In the genomic region with DNA sequence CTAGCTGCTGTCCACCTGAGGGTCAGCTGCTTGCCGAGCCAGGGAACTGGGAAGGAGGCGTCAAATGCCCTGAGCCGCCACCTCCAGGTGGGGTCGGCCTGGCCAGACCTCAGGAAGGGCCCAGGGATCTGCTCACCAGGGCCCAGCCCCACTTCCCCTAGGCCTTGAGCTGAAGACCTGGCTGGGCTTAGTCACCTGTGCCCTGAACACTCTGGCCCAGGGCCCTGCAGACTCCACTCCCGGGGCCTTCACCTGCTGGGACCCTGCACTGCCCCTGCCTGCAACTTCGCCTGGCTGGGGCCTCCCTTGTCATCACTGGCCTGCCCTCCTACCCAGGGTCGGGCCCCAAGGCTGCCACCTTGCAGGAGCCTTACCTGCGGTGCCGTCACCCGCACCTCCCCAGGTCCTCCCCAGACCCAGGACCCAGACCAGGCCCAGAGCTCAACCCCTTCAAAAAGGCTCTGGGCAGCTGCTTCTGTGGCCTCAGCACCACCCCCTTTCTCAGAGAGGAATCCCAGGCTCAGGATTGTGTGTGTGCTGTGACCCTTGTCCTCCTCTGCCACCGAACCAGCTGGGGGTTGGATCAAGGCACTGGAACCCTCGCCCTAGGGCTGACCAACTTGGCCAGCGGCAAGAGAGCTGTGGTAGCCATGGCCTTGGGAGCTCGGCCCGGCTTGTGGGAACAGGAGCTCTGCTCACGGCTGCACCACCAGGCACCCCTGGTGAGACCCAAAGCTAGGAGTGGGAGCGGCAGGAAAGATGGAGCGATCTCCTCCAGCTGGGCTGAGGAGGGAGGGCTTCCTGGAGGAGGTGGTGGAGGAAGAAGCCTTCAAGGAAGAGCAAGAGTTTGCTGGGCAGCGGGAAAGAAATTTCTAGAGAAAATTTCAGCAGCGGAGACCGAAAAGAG, we compare ENCODE assay signal across 8 cellular contexts. TPM values are rescaled to one million over a fixed set of nuclear protein-coding genes. Genes with fewer than 3 reads are reported as not detected.
DNase-seq lines count a peak whose midpoint lies in the region; ATAC-seq, FAIRE-seq and TF ChIP-seq lines count a peak whose summit lies in the region.

No MANE protein-coding gene starts in this region.

- TF ChIP-seq CTCF in A549 (IDR thresholded peaks at IDR 0.05) (no peak), IMR-90 (conservative IDR thresholded peaks at IDR 0.05; ENCODE audit: low read depth, low read length) (no peak), bronchial epithelial cell (IDR thresholded peaks at IDR 0.05; ENCODE audit: insufficient read depth, low read length, severe bottlenecking) (no peak)

- H3K27me3 ChIP-seq in IMR-90 (ENCODE audit: control insufficient read depth, insufficient read depth, low read length), result no peaks in the 10 kb centered on the region
- no peaks in the 10 kb centered on the region for H3K27me3 ChIP-seq in bronchial epithelial cell (ENCODE audit: control insufficient read depth, insufficient read depth, low read length)
- no peaks in the 10 kb centered on the region for H3K27me3 ChIP-seq in muscle layer of duodenum (ENCODE audit: low read depth, low read length)

- peak overlapping the region; percentile 75 to 94; a peak in 2 of 4 replicates for H4K8ac ChIP-seq in IMR-90 (ENCODE audit: low read depth in 2 of 2, low read length in 2 of 2)

- H2BK5ac ChIP-seq in IMR-90 (ENCODE audit: low read depth, low read length, poor library complexity, severe bottlenecking), result no peak overlapping the region

- no peak overlapping the region for H2BK120ac ChIP-seq in IMR-90 (ENCODE audit: low read depth, low read length)

- in situ Hi-C loops in IMR-90 (cut with MboI; ENCODE audit: low sequenced_read_pairs), result no loop called here

- CTCF ChIA-PET in A549 (lab: Yijun Ruan, JAX) (interaction anchor here (0.8 to 17.1 kb wide), 11 partner anchors 12 to 225 kb away, joined by 3 to 236 read pairs (median 3); a partner anchor contains a TSS), IMR-90 (lab: Yijun Ruan, JAX) (interaction anchor here (0.8 kb wide), 1 partner anchor 17 kb away, joined by 3 read pairs; no protein-coding TSS in a partner anchor)

- H3K56ac ChIP-seq in IMR-90 (ENCODE audit: extremely low read depth, insufficient read depth, low read length), result no peak overlapping the region

- peak overlapping the region; percentile 54 for H3K4ac ChIP-seq in IMR-90 (ENCODE audit: low read depth, low read length)

- peak overlapping the region; percentile 99 for H2AFZ ChIP-seq in IMR-90 (replicated peaks; ENCODE audit: low read length, poor library complexity)

- peak overlapping the region; percentile 49 for H2AK5ac ChIP-seq in IMR-90 (ENCODE audit: low read depth, low read length)

- TF ChIP-seq EP300 in A549 (IDR thresholded peaks at IDR 0.05), result no peak

- FAIRE-seq in A549 (lab: Jason Lieb, UNC) (no peak), bronchial epithelial cell (lab: Jason Lieb, UNC) (no peak)

- H2BK15ac ChIP-seq in IMR-90 (ENCODE audit: low read depth, low read length), result no peak overlapping the region

- peaks cover 15% of the 10 kb centered on the region for H3K36me3 ChIP-seq in IMR-90 (ENCODE audit: control insufficient read depth, insufficient read depth, low read length)
- peaks cover 4% of the 10 kb centered on the region for H3K36me3 ChIP-seq in bronchial epithelial cell (ENCODE audit: control insufficient read depth, insufficient read depth, low read length)
- peaks cover 10 to 15% of the 10 kb centered on the region in 2 donors for H3K36me3 ChIP-seq in muscle layer of duodenum (ENCODE audit: control insufficient read depth in 1 of 2, insufficient read depth in 2 of 2, low read length in 2 of 2)

- no peak for TF ChIP-seq POLR2A in A549 (IDR thresholded peaks at IDR 0.05; ENCODE audit: low read length)
- no peak for TF ChIP-seq POLR2A in IMR-90 (IDR thresholded peaks at IDR 0.05; ENCODE audit: low read depth, low read length)

- H2BK20ac ChIP-seq in IMR-90 (ENCODE audit: low read depth, low read length), result no peak overlapping the region

- DNase-seq in A549 (ENCODE audit: low read depth in 1 of 2, low spot score in 1 of 2) (no peak), IMR-90 (no peak), bronchial epithelial cell (ENCODE audit: low read depth) (no peak), DMS79 (lab: John Stamatoyannopoulos, UW) (no peak), SIG-M5 (lab: John Stamatoyannopoulos, UW) (no peak), HuH-7.5 (ENCODE audit: low spot score) (no peak), NCI-H2029 (lab: John Stamatoyannopoulos, UW) (no peak)

- no TSS peak for BruUV-seq in IMR-90 (replicated peaks; lab: Mats Ljungman, UMichigan)

- peak overlapping the region; percentile 93 for H3K4me3 ChIP-seq in A549
- H3K4me3 ChIP-seq in IMR-90 (ENCODE audit: insufficient read depth, low read depth, low read length), result peak overlapping the region; percentile 91
- H3K4me3 ChIP-seq in bronchial epithelial cell (ENCODE audit: low read depth, low read length), result peak overlapping the region; percentile 89
- peak overlapping the region; percentile 60 to 99 for H3K4me3 ChIP-seq in muscle layer of duodenum (ENCODE audit: low read depth in 1 of 2, low read length in 2 of 2)

- 81% methylated on average over 17 of the region's 21 CpGs for WGBS in A549 (ENCODE audit: missing lambda C conversion rate)
- WGBS in IMR-90 (ENCODE audit: extremely low coverage in 2 of 2, insufficient read length in 1 of 2), 2 experiments, result 60% methylated on average over 15 of the region's 21 CpGs; no CpG with 5 or more reads in 1 of the 2 experiments

- dilution Hi-C loops in IMR-90 (cut with HindIII; ENCODE audit: low sequenced_read_pairs, unreplicated experiment), result no loop called here

- no peaks in the 10 kb centered on the region for H3K9me3 ChIP-seq in A549
- no peaks in the 10 kb centered on the region for H3K9me3 ChIP-seq in IMR-90 (ENCODE audit: control insufficient read depth, insufficient read depth, low read length)
- H3K9me3 ChIP-seq in muscle layer of duodenum (ENCODE audit: control insufficient read depth in 1 of 2, low read length in 2 of 2), result no peaks in the 10 kb centered on the region

- intact Hi-C loops in IMR-90 (cut with micrococcal nuclease), result no loop called here

- no peak overlapping the region for H4K5ac ChIP-seq in IMR-90 (ENCODE audit: low read depth, low read length)

- H3K27ac ChIP-seq in A549 (peak overlapping the region; percentile 90 to 98), IMR-90 (ENCODE audit: insufficient read depth, low read length) (peak overlapping the region; percentile 84; the same call in 1 of the 2 replicates), muscle layer of duodenum (ENCODE audit: low read length) (peak overlapping the region; percentile 23)

- TF ChIP-seq RAD21 in A549 (conservative IDR thresholded peaks at IDR 0.05 in 1 of 2, IDR thresholded peaks at IDR 0.05 in 1 of 2) (no peak), IMR-90 (IDR thresholded peaks at IDR 0.05; ENCODE audit: low read length) (no peak)

- peak overlapping the region; percentile 88 for H3K9ac ChIP-seq in IMR-90 (ENCODE audit: low read depth, low read length)

- H3K4me2 ChIP-seq in A549 (peak overlapping the region; percentile 87), IMR-90 (ENCODE audit: low read depth, low read length) (peak overlapping the region; percentile 90)

- peak overlapping the region; percentile 78 for H3K14ac ChIP-seq in IMR-90 (replicated peaks; ENCODE audit: low read depth, low read length)

- no peak overlapping the region; the same call in 1 of the 2 replicates for H4K91ac ChIP-seq in IMR-90 (ENCODE audit: insufficient read depth, low read depth, low read length)

- peak overlapping the region; percentile 98 for H2AK9ac ChIP-seq in IMR-90 (replicated peaks; ENCODE audit: low read depth, low read length, poor library complexity)

- H3K4me1 ChIP-seq in A549 (peaks cover 20% of the 10 kb centered on the region), IMR-90 (ENCODE audit: control insufficient read depth, insufficient read depth, low read length) (peaks cover 11% of the 10 kb centered on the region), muscle layer of duodenum (ENCODE audit: control insufficient read depth in 1 of 2, insufficient read depth in 2 of 2, low read length in 2 of 2) (peaks cover 9 to 23% of the 10 kb centered on the region in 2 donors)

- peaks cover 11% of the 10 kb centered on the region for H4K20me1 ChIP-seq in IMR-90 (ENCODE audit: insufficient read depth, low read length)

- peak; percentile 12 to 32; a peak in 5 of 6 replicates for ATAC-seq in A549
- ATAC-seq in IMR-90 (ENCODE audit: low read depth), result peak; percentile 1; the same call in 1 of the 2 replicates

- H3K18ac ChIP-seq in IMR-90 (ENCODE audit: low read depth, low read length), result no peak overlapping the region

- peak overlapping the region; percentile 31 for H3K23ac ChIP-seq in IMR-90 (ENCODE audit: low read depth, low read length)

- POLR2A ChIA-PET in A549 (lab: Yijun Ruan, JAX) (interaction anchor here (0.7 to 4.7 kb wide), 4 partner anchors 11 to 103 kb away, joined by 3 to 97 read pairs (median 4); a partner anchor contains a TSS), IMR-90 (lab: Charles Lee; ENCODE audit: unreplicated experiment) (interaction anchor here (1.2 to 2.3 kb wide), 2 partner anchors 9 to 13 kb away, joined by 5 to 9 read pairs; no protein-coding TSS in a partner anchor)

- no peaks in the 10 kb centered on the region for H3K9me1 ChIP-seq in IMR-90 (ENCODE audit: insufficient read depth, low read length)

- peaks cover 11 to 32% of the 10 kb centered on the region in 2 experiments; a peak in 3 of 4 replicates for H3K79me1 ChIP-seq in IMR-90 (ENCODE audit: low read depth in 1 of 2, low read length in 2 of 2)

RNA-seq across cellular contexts. Expression of a gene that starts 1.2 kb away (rescaled TPM):
- polyA plus RNA-seq in A549 (2011; rRNA removed), result 31.8 and 33.8 TPM in 2 replicates
- polyA plus RNA-seq in A549 (2012; cell fraction: cytosol; rRNA removed), result 81.9 and 98.3 TPM in 2 replicates
- 92.5 and 112 TPM in 2 replicates for polyA plus RNA-seq in A549 (2012; cell fraction: nucleus; rRNA removed)
- 44.4 to 46.3 TPM (median 45.3 TPM) in 3 replicates for polyA plus RNA-seq in A549 (2017; fragmentation: RNase III; extraction: RNeasy Plus Mini Kit Qiagen cat#74134 plus additional on column Dnase treatment)
- polyA minus RNA-seq in A549 (2011; rRNA and poly(A)+ RNA removed), result 23.6 and 32.9 TPM in 2 replicates
- 36.7 and 36.9 TPM in 2 replicates for total RNA-seq in IMR-90 (2012; rRNA removed)
- 65.1 and 66.0 TPM in 2 replicates for polyA plus RNA-seq in IMR-90 (2012; rRNA removed)
- 38.5 and 59.2 TPM in 2 replicates for polyA plus RNA-seq in IMR-90 (2012; cell fraction: cytosol; rRNA removed)
- 43.4 and 76.9 TPM in 2 replicates for polyA plus RNA-seq in IMR-90 (2012; cell fraction: nucleus; rRNA removed; ENCODE audit: low replicate concordance)
- total RNA-seq in bronchial epithelial cell, result 59.8 and 67.9 TPM in 2 replicates

RNA-seq across cellular contexts. Expression of a gene that starts 2.9 kb away (rescaled TPM):
- polyA plus RNA-seq in A549 (2011; rRNA removed) (not detected in 2 replicates), A549 (2017; fragmentation: RNase III; extraction: RNeasy Plus Mini Kit Qiagen cat#74134 plus additional on column Dnase treatment) (not detected in 3 replicates), IMR-90 (2012; rRNA removed) (not detected in 2 replicates)
- polyA plus RNA-seq in A549 (2012; cell fraction: cytosol; rRNA removed), result not detected in 2 replicates
- not detected in 2 replicates for polyA plus RNA-seq in A549 (2012; cell fraction: nucleus; rRNA removed)
- polyA minus RNA-seq in A549 (2011; rRNA and poly(A)+ RNA removed), result not detected in 2 replicates
- total RNA-seq in IMR-90 (2012; rRNA removed) (not detected in 2 replicates), bronchial epithelial cell (not detected in 2 replicates)
- polyA plus RNA-seq in IMR-90 (2012; cell fraction: cytosol; rRNA removed), result not detected in 2 replicates
- polyA plus RNA-seq in IMR-90 (2012; cell fraction: nucleus; rRNA removed; ENCODE audit: low replicate concordance), result 0.09 TPM in 1 of 2 replicates, not detected in the other

RNA-seq across cellular contexts. Expression of a gene that starts 12.9 kb away (rescaled TPM):
- polyA plus RNA-seq in A549 (2011; rRNA removed) (256 and 268 TPM in 2 replicates), A549 (2017; fragmentation: RNase III; extraction: RNeasy Plus Mini Kit Qiagen cat#74134 plus additional on column Dnase treatment) (646 to 795 TPM (median 671 TPM) in 3 replicates), IMR-90 (2012; rRNA removed) (529 and 613 TPM in 2 replicates)
- 1,090 and 1,227 TPM in 2 replicates for polyA plus RNA-seq in A549 (2012; cell fraction: cytosol; rRNA removed)
- polyA plus RNA-seq in A549 (2012; cell fraction: nucleus; rRNA removed), result 1,168 and 1,626 TPM in 2 replicates
- 286 and 296 TPM in 2 replicates for polyA minus RNA-seq in A549 (2011; rRNA and poly(A)+ RNA removed)
- total RNA-seq in IMR-90 (2012; rRNA removed) (236 and 237 TPM in 2 replicates), bronchial epithelial cell (82.7 and 193 TPM in 2 replicates)
- 396 and 719 TPM in 2 replicates for polyA plus RNA-seq in IMR-90 (2012; cell fraction: cytosol; rRNA removed)
- polyA plus RNA-seq in IMR-90 (2012; cell fraction: nucleus; rRNA removed; ENCODE audit: low replicate concordance), result 295 and 529 TPM in 2 replicates

RNA-seq across cellular contexts. Expression of a gene that starts 23.3 kb away (rescaled TPM):
- polyA plus RNA-seq in A549 (2011; rRNA removed) (not detected in 2 replicates), A549 (2017; fragmentation: RNase III; extraction: RNeasy Plus Mini Kit Qiagen cat#74134 plus additional on column Dnase treatment) (0.04 to 0.05 TPM (median 0.05 TPM) in 3 replicates), IMR-90 (2012; rRNA removed) (not detected in 2 replicates)
- 0.04 TPM in 2 replicates for polyA plus RNA-seq in A549 (2012; cell fraction: cytosol; rRNA removed)
- polyA plus RNA-seq in A549 (2012; cell fraction: nucleus; rRNA removed), result 0.18 and 0.20 TPM in 2 replicates
- polyA minus RNA-seq in A549 (2011; rRNA and poly(A)+ RNA removed), result not detected in 2 replicates
- total RNA-seq in IMR-90 (2012; rRNA removed) (not detected in 2 replicates), bronchial epithelial cell (not detected in 2 replicates)
- polyA plus RNA-seq in IMR-90 (2012; cell fraction: cytosol; rRNA removed), result not detected in 2 replicates
- polyA plus RNA-seq in IMR-90 (2012; cell fraction: nucleus; rRNA removed; ENCODE audit: low replicate concordance), result 0.09 TPM in 1 of 2 replicates, not detected in the other

RNA-seq across cellular contexts. Expression of a gene that starts 23.6 kb away (rescaled TPM):
- polyA plus RNA-seq in A549 (2011; rRNA removed), result 8.7 and 9.8 TPM in 2 replicates
- polyA plus RNA-seq in A549 (2012; cell fraction: cytosol; rRNA removed), result 10.9 and 17.9 TPM in 2 replicates
- 23.3 and 38.1 TPM in 2 replicates for polyA plus RNA-seq in A549 (2012; cell fraction: nucleus; rRNA removed)
- polyA plus RNA-seq in A549 (2017; fragmentation: RNase III; extraction: RNeasy Plus Mini Kit Qiagen cat#74134 plus additional on column Dnase treatment), result 15.6 to 18.6 TPM (median 17.5 TPM) in 3 replicates
- 7.4 and 10.4 TPM in 2 replicates for polyA minus RNA-seq in A549 (2011; rRNA and poly(A)+ RNA removed)
- 9.7 and 11.4 TPM in 2 replicates for total RNA-seq in IMR-90 (2012; rRNA removed)
- polyA plus RNA-seq in IMR-90 (2012; rRNA removed), result 22.9 and 28.4 TPM in 2 replicates
- polyA plus RNA-seq in IMR-90 (2012; cell fraction: cytosol; rRNA removed), result 17.3 and 37.9 TPM in 2 replicates
- 14.3 and 42.3 TPM in 2 replicates for polyA plus RNA-seq in IMR-90 (2012; cell fraction: nucleus; rRNA removed; ENCODE audit: low replicate concordance)
- total RNA-seq in bronchial epithelial cell, result 18.7 and 25.0 TPM in 2 replicates

Comparison
In these comparisons a context has a peak if more than half of its experiments do, and no peak if none do; other contexts are left out.
1. H3K27ac ChIP-seq: peak in every context shown above with its lines; median percentile 94 in A549; 84 in IMR-90; 23 in muscle layer of duodenum.